8 cellular contexts compared by ENCODE assay signal in genomic region chr7:70614237-70614984, GRCh38.
DNase-seq lines count a peak whose midpoint lies in the region; ATAC-seq and TF ChIP-seq lines count a peak whose summit lies in the region.

No MANE protein-coding gene starts in this region.

- peak overlapping the region; percentile 49 to 69 for H3K27ac ChIP-seq in breast epithelium
- H3K27ac ChIP-seq in upper lobe of left lung: no peak overlapping the region

- H3K9me3 ChIP-seq in breast epithelium (no peaks in the 10 kb centered on the region), upper lobe of left lung (no peaks in the 10 kb centered on the region)

- CTCF ChIA-PET in GM10248 (lab: Yijun Ruan, JAX): interaction anchor here (1.2 kb wide), 1 partner anchor 15 kb away, joined by 4 read pairs; no protein-coding TSS in a partner anchor

- 45 to 62% methylated on average over 3 to 12 of the region's 12 CpGs for WGBS in upper lobe of left lung, 2 donors

- in situ Hi-C loops in G401 (cut with HindIII; ENCODE audit: low sequenced_read_pairs): no loop called here

- TF ChIP-seq CTCF in breast epithelium (IDR thresholded peaks at IDR 0.05) (no peak), upper lobe of left lung (IDR thresholded peaks at IDR 0.05) (no peak), GM10248 (IDR thresholded peaks at IDR 0.05; ENCODE audit: control extremely low read depth, extremely low read depth, low read depth, missing control alignments) (no peak)

- H3K27me3 ChIP-seq in breast epithelium (no peaks in the 10 kb centered on the region), upper lobe of left lung (no peaks in the 10 kb centered on the region)

- H3K36me3 ChIP-seq in breast epithelium: no peaks in the 10 kb centered on the region
- H3K36me3 ChIP-seq in upper lobe of left lung: no peaks in the 10 kb centered on the region

- DNase-seq in G401 (ENCODE audit: low spot score): peak; percentile 70
- peak; percentile 75 for DNase-seq in NCI-H187 treated with DMSO at 0.1 percent for 48 hours (lab: John Stamatoyannopoulos, UW)
- peak; percentile 68 to 77 for DNase-seq in breast epithelium (ENCODE audit: low spot score in 2 of 2)
- DNase-seq in left lobe of liver (ENCODE audit: low spot score): peak; percentile 90
- DNase-seq in upper lobe of left lung: peak in 1 of 2 donors; percentile 87
- no peak for DNase-seq in GM10248 (ENCODE audit: extremely low spot score)

- H3K4me3 ChIP-seq in breast epithelium (peak overlapping the region in 1 of 3 donors; percentile 15), upper lobe of left lung (no peak overlapping the region)

- H3K4me1 ChIP-seq in breast epithelium: peaks cover 0 to 4% of the 10 kb centered on the region in 2 donors
- peaks cover 0 to 8% (median 1%) of the 10 kb centered on the region in 4 donors for H3K4me1 ChIP-seq in upper lobe of left lung

- peak; percentile 97 for ATAC-seq in left lobe of liver
- ATAC-seq in upper lobe of left lung (ENCODE audit: low FRiP score in 2 of 2): peak; percentile 52 to 84
- no peak for ATAC-seq in HG03457 (IDR thresholded peaks at IDR 0.05; ENCODE audit: unreplicated experiment)
- ATAC-seq in HG02588 (IDR thresholded peaks at IDR 0.05; ENCODE audit: unreplicated experiment): no peak

- TF ChIP-seq EP300 in upper lobe of left lung (IDR thresholded peaks at IDR 0.05): no peak

- intact Hi-C loops in breast epithelium (cut with DNase I; ENCODE audit: low total_unique reads): no loop called here

- TF ChIP-seq POLR2A in breast epithelium (IDR thresholded peaks at IDR 0.05): no peak
- no peak for TF ChIP-seq POLR2A in upper lobe of left lung (IDR thresholded peaks at IDR 0.05)

- POLR2A ChIA-PET in GM10248 (lab: Yijun Ruan, JAX): no interaction called here

Comparison
In these comparisons a context has a peak if more than half of its experiments do, and no peak if none do; other contexts are left out.
1. H3K27ac ChIP-seq: peak in breast epithelium (2 of 2); none in upper lobe of left lung (0 of 4).
2. ATAC-seq: peak in left lobe of liver (single experiment) and upper lobe of left lung (2 of 2); none in HG03457 (single experiment) and HG02588 (single experiment).